In the genomic region with DNA sequence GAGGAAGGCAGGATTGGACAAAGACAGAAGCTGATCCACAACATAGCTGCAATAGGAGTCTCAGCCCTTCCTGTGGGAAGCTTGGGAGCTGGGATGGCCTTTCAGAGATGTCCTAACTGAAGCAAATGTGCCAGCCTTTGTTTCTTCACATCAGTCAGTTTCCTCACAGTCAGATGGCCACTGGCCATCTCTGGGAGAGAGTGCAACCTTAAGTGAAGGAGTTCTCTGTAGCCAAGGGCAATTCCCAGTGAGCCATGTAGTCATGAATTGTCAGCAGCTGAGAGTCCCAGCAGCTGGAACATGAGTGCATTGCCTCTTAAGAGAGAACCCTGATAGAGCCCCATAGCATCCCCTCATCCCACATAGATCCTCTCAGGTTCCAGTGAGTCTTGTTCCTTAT, we compare ENCODE assay signal across 20 cellular contexts.
DNase-seq lines count a peak whose midpoint lies in the region; ATAC-seq and TF ChIP-seq lines count a peak whose summit lies in the region.
"Had no signal": no experiment of that assay in that cellular context is flagged by ENCODE, and none has a peak within 500 bp of the region (broad histone marks: within the 10 kb centered on the region; RNA-seq: fewer than 3 reads in every experiment).

No MANE protein-coding gene starts in this region.

- H3K36me3 ChIP-seq in gastroesophageal sphincter (no peaks in the 10 kb centered on the region), tibial nerve (no peaks in the 10 kb centered on the region), ascending aorta (no peaks in the 10 kb centered on the region)
- H3K36me3 ChIP-seq: SJSA1 had no signal

- TF ChIP-seq POLR2A in gastroesophageal sphincter (IDR thresholded peaks at IDR 0.05) (no peak), tibial nerve (IDR thresholded peaks at IDR 0.05) (no peak)

- ATAC-seq in gastroesophageal sphincter (peak; percentile 46), right cardiac atrium (peak; percentile 82 to 88), HG02588 (IDR thresholded peaks at IDR 0.05; ENCODE audit: unreplicated experiment) (no peak), GM21360 (IDR thresholded peaks at IDR 0.05; ENCODE audit: unreplicated experiment) (no peak)

- H3K27me3 ChIP-seq in gastroesophageal sphincter (no peaks in the 10 kb centered on the region), right cardiac atrium (ENCODE audit: control insufficient read depth, insufficient read depth) (no peaks in the 10 kb centered on the region), tibial nerve (no peaks in the 10 kb centered on the region), ascending aorta (no peaks in the 10 kb centered on the region)
- H3K27me3 ChIP-seq: SJSA1 had no signal

- no peak for TF ChIP-seq EP300 in gastroesophageal sphincter (IDR thresholded peaks at IDR 0.05)
- no peak for TF ChIP-seq EP300 in tibial nerve (IDR thresholded peaks at IDR 0.05)

- H3K27ac ChIP-seq in gastroesophageal sphincter (no peak overlapping the region), right cardiac atrium (ENCODE audit: low read length) (no peak overlapping the region), tibial nerve (no peak overlapping the region), ascending aorta (no peak overlapping the region)
- H3K27ac ChIP-seq: C4-2B, PC-9, SJSA1 had no signal

- H3K4me1 ChIP-seq in gastroesophageal sphincter (no peaks in the 10 kb centered on the region), right cardiac atrium (ENCODE audit: control insufficient read depth, insufficient read depth, low read length) (no peaks in the 10 kb centered on the region), tibial nerve (peaks cover 0 to 13% (median 4%) of the 10 kb centered on the region in 4 donors), ascending aorta (peaks cover 0 to 5% of the 10 kb centered on the region in 2 donors)

- no peak for TF ChIP-seq CTCF in fibroblast of mammary gland (conservative IDR thresholded peaks at IDR 0.05; ENCODE audit: control insufficient read depth, insufficient read depth, low read depth, low read length)
- TF ChIP-seq CTCF in gastroesophageal sphincter (IDR thresholded peaks at IDR 0.05) = no peak
- no peak for TF ChIP-seq CTCF in tibial nerve (IDR thresholded peaks at IDR 0.05)
- TF ChIP-seq CTCF in ascending aorta (IDR thresholded peaks at IDR 0.05) = no peak

- intact Hi-C loops in right cardiac atrium (cut with DNase I) = no loop called here
- intact Hi-C loops in ascending aorta (cut with DNase I) = no loop called here

- DNase-seq in fibroblast of mammary gland (ENCODE audit: low read depth) (peak; percentile 19), right cardiac atrium (peak; percentile 68 to 86 (median 76)), tibial nerve (ENCODE audit: low spot score in 2 of 2) (peak; percentile 17 to 41), ascending aorta (ENCODE audit: low spot score in 2 of 2) (no peak)
- DNase-seq: ACHN, AML-193, DMS79, H7, HFFc6, KG1, NCI-H1417 treated with DMSO at 0.1 percent for 48 hours, NCI-H1930, NCI-H2171, NCI-H526, PC-9 had no signal

- peaks cover 0 to 3% (median 0%) of the 10 kb centered on the region in 3 donors for H3K9me3 ChIP-seq in gastroesophageal sphincter
- no peaks in the 10 kb centered on the region for H3K9me3 ChIP-seq in right cardiac atrium (ENCODE audit: control insufficient read depth, low read length)
- H3K9me3 ChIP-seq in tibial nerve = no peaks in the 10 kb centered on the region
- no peaks in the 10 kb centered on the region for H3K9me3 ChIP-seq in ascending aorta
- H3K9me3 ChIP-seq: SJSA1 had no signal

- H3K4me3 ChIP-seq in fibroblast of mammary gland (ENCODE audit: control insufficient read depth, low read depth, low read length) (no peak overlapping the region), gastroesophageal sphincter (no peak overlapping the region), right cardiac atrium (ENCODE audit: low read length) (no peak overlapping the region), tibial nerve (no peak overlapping the region), ascending aorta (no peak overlapping the region)
- H3K4me3 ChIP-seq: PC-9, SJSA1 had no signal

Comparison
In these comparisons a context has a peak if more than half of its experiments do, and no peak if none do; other contexts are left out.
1. DNase-seq: peak in fibroblast of mammary gland (single experiment), right cardiac atrium (3 of 3) and tibial nerve (2 of 2); none in ascending aorta (0 of 2).
2. ATAC-seq: peak in gastroesophageal sphincter (single experiment) and right cardiac atrium (2 of 2); none in HG02588 (single experiment) and GM21360 (single experiment).